In genomic region chr5:81349161-81349560, GRCh38 we compare ENCODE assay signal across 1 cellular context.
TF ChIP-seq lines count a peak whose summit lies in the region.

No MANE protein-coding gene starts in this region.

TF ChIP-seq in WTC11, 78 proteins besides CTCF, POLR2A, EP300 and RAD21 (continued from another document):
- TF ChIP-seq ZNF512 (CRISPR knock-in tag; IDR thresholded peaks at IDR 0.05; ENCODE audit: borderline replicate concordance) (no peak), NFE2L1 (CRISPR knock-in tag; IDR thresholded peaks at IDR 0.05) (no peak), RELA (CRISPR knock-in tag; IDR thresholded peaks at IDR 0.05; ENCODE audit: borderline replicate concordance) (no peak), TP53 (CRISPR knock-in tag; IDR thresholded peaks at IDR 0.05) (no peak), PRRX2 (CRISPR knock-in tag; IDR thresholded peaks at IDR 0.05) (no peak), KAT7 (CRISPR knock-in tag; IDR thresholded peaks at IDR 0.05; ENCODE audit: borderline replicate concordance) (no peak), SP1 (CRISPR knock-in tag; conservative IDR thresholded peaks at IDR 0.05) (no peak), ZSCAN18 (CRISPR knock-in tag; IDR thresholded peaks at IDR 0.05) (no peak)
TF ChIP-seq in WTC11: peak in this region for 0.
